ENCODE assay signal across 1 cellular context in genomic region chr6:155315516-155315871, GRCh38.
TF ChIP-seq lines count a peak whose summit lies in the region.

No MANE protein-coding gene starts in this region.

TF ChIP-seq in HCT116, 20 proteins besides CTCF, POLR2A, EP300 and RAD21 (continued from another document):
- TF ChIP-seq EGR1 (IDR thresholded peaks at IDR 0.05; ENCODE audit: low read depth) (no peak), POLR2AphosphoS5 (IDR thresholded peaks at IDR 0.05; ENCODE audit: low read depth, low read length) (no peak), SRF (IDR thresholded peaks at IDR 0.05; ENCODE audit: low read depth) (no peak)
